Comparison of ENCODE assay signal across 8 cellular contexts in genomic region chr11:31809857-31810778, GRCh38. TPM values are rescaled to one million over a fixed set of nuclear protein-coding genes. Genes with fewer than 3 reads are reported as not detected.
DNase-seq lines count a peak whose midpoint lies in the region; TF ChIP-seq lines count a peak whose summit lies in the region.

No MANE protein-coding gene starts in this region.

- H3K27me3 ChIP-seq in ACC112 (ENCODE audit: insufficient read depth, low read length): peaks cover 99% of the 10 kb centered on the region

- H3K79me2 ChIP-seq in ACC112 (ENCODE audit: control insufficient read depth, insufficient read depth, low read length, unreplicated experiment): no peaks in the 10 kb centered on the region

- H3K4me3 ChIP-seq in ACC112 (ENCODE audit: low read depth, low read length) (peak overlapping the region; percentile 60), epithelial cell of proximal tubule (ENCODE audit: low read depth, low read length) (peak overlapping the region; percentile 55)

- peak; percentile 60 for DNase-seq in GM20000 (ENCODE audit: low spot score)
- peak; percentile 7 for DNase-seq in SK-MEL-5 (ENCODE audit: low read depth, low spot score)
- DNase-seq in epithelial cell of proximal tubule (ENCODE audit: low read depth): no peak
- DNase-seq in inferior parietal cortex (ENCODE audit: extremely low spot score): no peak
- DNase-seq in T-helper 9 cell: no peak
- DNase-seq in activated CD4-positive, alpha-beta T cell treated with anti-CD3 and anti-CD28 coated beads, Interleukin-2, amount 50 U/mL, for 1 hour: no peak

- no peaks in the 10 kb centered on the region for H3K36me3 ChIP-seq in ACC112 (ENCODE audit: insufficient read depth, low read length)

- H3K4me3 Mint-ChIP-seq in nephron: peak overlapping the region; percentile 69 to 78 (median 77)

- H3K9me3 Mint-ChIP-seq in nephron: peaks cover 7% of the 10 kb centered on the region

- TF ChIP-seq CTCF in GM20000 (IDR thresholded peaks at IDR 0.05; ENCODE audit: extremely low read depth, missing control alignments) (no peak), epithelial cell of proximal tubule (conservative IDR thresholded peaks at IDR 0.05; ENCODE audit: low read depth, low read length) (no peak), nephron (IDR thresholded peaks at IDR 0.05; ENCODE audit: unreplicated experiment in 3 of 3) (no peak)

- no peak overlapping the region for H3K27ac ChIP-seq in ACC112 (ENCODE audit: low read depth, low read length)

- no peak overlapping the region for H3K27ac Mint-ChIP-seq in nephron

- no peaks in the 10 kb centered on the region for H3K36me3 Mint-ChIP-seq in nephron (ENCODE audit: low read depth)

- in situ Hi-C loops in SK-MEL-5 (cut with HindIII; ENCODE audit: low pct_unique_long_range_greater_than_20kb, low sequenced_read_pairs): no loop called here

- H3K4me1 Mint-ChIP-seq in nephron: peaks cover 40% of the 10 kb centered on the region

- peak overlapping the region; percentile 24 for H2AFZ ChIP-seq in ACC112 (ENCODE audit: low read length, unreplicated experiment)

- H3K27me3 Mint-ChIP-seq in nephron (ENCODE audit: low read depth): peaks cover 99% of the 10 kb centered on the region

- H3K4me1 ChIP-seq in ACC112 (ENCODE audit: control insufficient read depth, insufficient read depth, low read length, unreplicated experiment): peaks cover 6% of the 10 kb centered on the region

RNA-seq across cellular contexts. Expression of gene PAX6, which starts 1.0 kb away (rescaled TPM):
- 0.13 and 0.98 TPM in 2 replicates for total RNA-seq in SK-MEL-5 (2014; rRNA removed; shearing (Covaris generic))
- 0.60 and 0.70 TPM in 2 replicates for polyA plus RNA-seq in SK-MEL-5 (2015; cell fraction: cytosol; rRNA removed)
- 2.2 and 5.8 TPM in 2 replicates for polyA plus RNA-seq in SK-MEL-5 (2015; cell fraction: nucleus; rRNA removed)
- 0.36 TPM in 1 of 2 replicates, not detected in the other for total RNA-seq in epithelial cell of proximal tubule

Comparison
In these comparisons a context has a peak if more than half of its experiments do, and no peak if none do; other contexts are left out.
1. DNase-seq: peak in GM20000 (single experiment) and SK-MEL-5 (single experiment); none in epithelial cell of proximal tubule (single experiment), inferior parietal cortex (single experiment), T-helper 9 cell (single experiment) and activated CD4-positive, alpha-beta T cell treated with anti-CD3 and anti-CD28 coated beads, Interleukin-2, amount 50 U/mL, for 1 hour (single experiment).